In the genomic region with DNA sequence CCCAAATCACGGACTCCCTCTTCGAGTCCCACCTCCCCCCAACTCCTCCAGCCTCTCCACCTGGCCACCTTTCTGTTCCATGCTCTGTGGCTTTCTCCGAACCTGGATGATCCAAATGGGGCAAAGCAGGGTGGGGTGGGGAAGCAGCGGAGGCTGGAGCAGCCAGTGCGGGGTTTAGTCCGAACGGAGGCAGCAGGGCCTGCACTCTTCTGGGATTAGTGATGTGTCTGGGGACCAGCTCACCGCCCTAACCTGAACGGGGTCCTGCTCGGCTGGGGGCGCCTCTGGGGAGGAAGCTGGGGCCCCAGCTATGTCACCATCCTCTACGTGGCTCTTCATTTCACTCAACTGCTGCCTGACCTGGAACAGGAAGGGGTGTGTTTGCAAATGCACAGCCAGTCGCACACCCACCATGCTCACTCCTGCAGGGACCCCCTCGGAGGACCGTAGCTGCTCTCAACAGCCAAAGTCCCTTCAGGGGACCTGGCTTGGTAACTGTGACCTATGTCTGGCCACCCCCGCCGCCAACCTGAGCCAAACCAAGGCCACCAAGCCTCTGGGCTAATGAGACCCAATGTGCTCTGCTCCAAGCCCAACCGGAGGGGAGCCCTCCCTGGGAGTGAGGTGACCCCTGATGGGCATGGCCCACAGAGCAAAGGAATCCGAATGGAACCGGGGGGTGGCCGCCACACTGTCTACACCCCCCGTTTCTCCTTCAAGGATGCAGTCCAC, we compare ENCODE assay signal across 11 cellular contexts. TPM values are rescaled to one million over a fixed set of nuclear protein-coding genes. Genes with fewer than 3 reads are reported as not detected.
A peak's percentile ranks its signal among the peaks of the same experiment; 100 is the strongest.
DNase-seq lines count a peak whose midpoint lies in the region; FAIRE-seq and TF ChIP-seq lines count a peak whose summit lies in the region.
"Had no signal": no experiment of that assay in that cellular context is flagged by ENCODE, and none has a peak within 500 bp of the region (broad histone marks: within the 10 kb centered on the region; RNA-seq: fewer than 3 reads in every experiment).

No MANE protein-coding gene starts in this region.

- H3K27ac ChIP-seq in BLaER1 (peak overlapping the region; percentile 93), colonic mucosa (no peak overlapping the region)
- H3K27ac ChIP-seq in effector memory CD4-positive, alpha-beta T cell (ENCODE audit: insufficient read depth, low read length, poor library complexity, severe bottlenecking) = no peak overlapping the region

- peak overlapping the region; percentile 65 for H3K4me3 ChIP-seq in BLaER1
- no peak overlapping the region for H3K4me3 ChIP-seq in colonic mucosa
- H3K4me3 ChIP-seq in effector memory CD4-positive, alpha-beta T cell (ENCODE audit: insufficient read depth, low read depth, low read length, poor library complexity, severe bottlenecking) = no peak overlapping the region
- H3K4me3 ChIP-seq: esophagus muscularis mucosa, heart left ventricle had no signal

- H3K4me1 ChIP-seq in BLaER1 = peaks cover 98% of the 10 kb centered on the region
- peaks cover 11% of the 10 kb centered on the region for H3K4me1 ChIP-seq in colonic mucosa
- H3K4me1 ChIP-seq in effector memory CD4-positive, alpha-beta T cell (ENCODE audit: control insufficient read depth, insufficient read depth, low read length, poor library complexity, severe bottlenecking) = peaks cover 15% of the 10 kb centered on the region

- no peaks in the 10 kb centered on the region for H3K9me3 ChIP-seq in BLaER1
- no peaks in the 10 kb centered on the region for H3K9me3 ChIP-seq in colonic mucosa
- no peaks in the 10 kb centered on the region for H3K9me3 ChIP-seq in effector memory CD4-positive, alpha-beta T cell (ENCODE audit: control insufficient read depth, low read length)
- H3K9me3 ChIP-seq: esophagus muscularis mucosa, heart left ventricle had no signal

- intact Hi-C loops in colonic mucosa (cut with DNase I) (loop anchor here (1.0 kb wide), 1 partner anchor 78 kb away; no protein-coding TSS in a partner anchor), posterior cingulate gyrus (cut with DNase I) (loop anchor here (1.0 kb wide), 2 partner anchors 79 to 112 kb away; no protein-coding TSS in a partner anchor)

- H3K9ac ChIP-seq in BLaER1 (peak overlapping the region; percentile 82), colonic mucosa (ENCODE audit: low read depth in 2 of 2, low read length in 2 of 2) (no peak overlapping the region)

- TF ChIP-seq POLR2A in GM12892 (IDR thresholded peaks at IDR 0.05; ENCODE audit: low read depth, low read length) = no peak

- H4K20me1 ChIP-seq in BLaER1 = peaks cover 6% of the 10 kb centered on the region; the same call in 1 of the 2 replicates

- peak overlapping the region; percentile 97 for H3K4me2 ChIP-seq in BLaER1

- FAIRE-seq in GM12892 (lab: Jason Lieb, UNC) = no peak
- FAIRE-seq: astrocyte had no signal

- H3K36me3 ChIP-seq in BLaER1 (peaks cover 44% of the 10 kb centered on the region), colonic mucosa (peaks cover 22% of the 10 kb centered on the region)
- H3K36me3 ChIP-seq in effector memory CD4-positive, alpha-beta T cell (ENCODE audit: control insufficient read depth, insufficient read depth, low read length) = peaks cover 29% of the 10 kb centered on the region

- DNase-seq in GM12892 (ENCODE audit: insufficient read length) (peak; percentile 5), colonic mucosa (peak; percentile 18), posterior cingulate gyrus (peak in 6 of 10 donors; percentile 6 to 75 (median 32))
- DNase-seq in effector memory CD4-positive, alpha-beta T cell = no peak
- DNase-seq in stimulated activated CD4-positive, alpha-beta T cell treated with anti-CD3 and anti-CD28 coated beads, Interleukin-4, amount 100 ng/mL, for 24 hours = no peak
- no peak for DNase-seq in effector CD8-positive, alpha-beta T cell (lab: John Stamatoyannopoulos, UW)
- DNase-seq: DMS 273 treated with DMSO at 0.1 percent for 48 hours had no signal

- no peak for TF ChIP-seq CTCF in colonic mucosa (IDR thresholded peaks at IDR 0.05)

- H3K27me3 ChIP-seq in BLaER1 (no peaks in the 10 kb centered on the region), colonic mucosa (no peaks in the 10 kb centered on the region)
- H3K27me3 ChIP-seq in effector memory CD4-positive, alpha-beta T cell (replicated peaks; ENCODE audit: control insufficient read depth, insufficient read depth, low read length, poor library complexity, severe bottlenecking) = no peaks in the 10 kb centered on the region
- H3K27me3 ChIP-seq: esophagus muscularis mucosa, heart left ventricle had no signal

RNA-seq across cellular contexts. Expression of a gene that starts 46.8 kb away (rescaled TPM):
- polyA plus RNA-seq in GM12892 (2012; ENCODE audit: missing spikeins) = 46.9 TPM
- total RNA-seq in colonic mucosa = 100 to 1,000 TPM; 247 to 437 TPM

Comparison
In these comparisons a context has a peak if more than half of its experiments do, and no peak if none do; other contexts are left out.
1. DNase-seq: peak in GM12892 (single experiment), colonic mucosa (single experiment) and posterior cingulate gyrus (6 of 10); none in effector memory CD4-positive, alpha-beta T cell (0 of 3), stimulated activated CD4-positive, alpha-beta T cell treated with anti-CD3 and anti-CD28 coated beads, Interleukin-4, amount 100 ng/mL, for 24 hours (single experiment) and effector CD8-positive, alpha-beta T cell (single experiment).